12 cellular contexts compared by ENCODE assay signal in genomic region chr5:102771435-102771834, GRCh38. TPM values are rescaled to one million over a fixed set of nuclear protein-coding genes. Genes with fewer than 3 reads are reported as not detected.
DNase-seq lines count a peak whose midpoint lies in the region; FAIRE-seq and TF ChIP-seq lines count a peak whose summit lies in the region.
"Had no signal": no experiment of that assay in that cellular context is flagged by ENCODE, and none has a peak within 500 bp of the region (broad histone marks: within the 10 kb centered on the region; RNA-seq: fewer than 3 reads in every experiment).

No MANE protein-coding gene starts in this region.

- peaks cover 6% of the 10 kb centered on the region for H3K9me3 Mint-ChIP-seq in osteocyte (ENCODE audit: unreplicated experiment)

- TF ChIP-seq POLR2A in H54 (IDR thresholded peaks at IDR 0.05; ENCODE audit: low read depth, low read length), result no peak
- no peak for TF ChIP-seq POLR2A in adrenal gland (IDR thresholded peaks at IDR 0.05)

- peaks cover 5% of the 10 kb centered on the region for H3K36me3 Mint-ChIP-seq in osteocyte (ENCODE audit: unreplicated experiment)

- H3K4me1 ChIP-seq in ascending aorta, result peaks cover 0 to 30% of the 10 kb centered on the region in 2 donors
- H3K4me1 ChIP-seq in adrenal gland (replicated peaks in 1 of 2), result peaks cover 0 to 16% of the 10 kb centered on the region in 2 donors

- H3K27me3 Mint-ChIP-seq in osteocyte (ENCODE audit: unreplicated experiment), result no peaks in the 10 kb centered on the region

- intact Hi-C loops in ascending aorta (cut with DNase I), result no loop called here
- intact Hi-C loops in adrenal gland (cut with DNase I), result no loop called here

- peak overlapping the region; percentile 72 for H3K27ac Mint-ChIP-seq in osteocyte (ENCODE audit: unreplicated experiment)
- H3K27ac Mint-ChIP-seq: CD8-positive, alpha-beta T cell had no signal

- no peak overlapping the region for H3K4me3 Mint-ChIP-seq in osteocyte (ENCODE audit: unreplicated experiment)
- H3K4me3 Mint-ChIP-seq: CD8-positive, alpha-beta T cell had no signal

- H3K27ac ChIP-seq in ascending aorta (peak overlapping the region; percentile 67 to 73), adrenal gland (peak overlapping the region in 2 of 5 donors; percentile 15 to 60)

- peaks cover 1% of the 10 kb centered on the region for H3K4me1 Mint-ChIP-seq in osteocyte (ENCODE audit: unreplicated experiment)

- H3K36me3 ChIP-seq in ascending aorta, result no peaks in the 10 kb centered on the region
- no peaks in the 10 kb centered on the region for H3K36me3 ChIP-seq in adrenal gland (replicated peaks in 1 of 2)

- H3K4me3 ChIP-seq in ascending aorta, result peak overlapping the region in 1 of 2 donors; percentile 20
- H3K4me3 ChIP-seq in adrenal gland, result no peak overlapping the region

- H3K9me3 ChIP-seq in ascending aorta (no peaks in the 10 kb centered on the region), adrenal gland (replicated peaks in 1 of 3) (no peaks in the 10 kb centered on the region)

- TF ChIP-seq CTCF in ascending aorta (IDR thresholded peaks at IDR 0.05) (no peak), osteocyte (IDR thresholded peaks at IDR 0.05) (no peak), GM10266 (IDR thresholded peaks at IDR 0.05; ENCODE audit: control insufficient read depth, insufficient read depth, low read depth, missing control alignments) (no peak), adrenal gland (IDR thresholded peaks at IDR 0.05) (no peak)

- peak; percentile 53 for FAIRE-seq in H54 (lab: Jason Lieb, UNC)

- H3K27me3 ChIP-seq in ascending aorta (no peaks in the 10 kb centered on the region), adrenal gland (no peaks in the 10 kb centered on the region)

- DNase-seq in EH (ENCODE audit: low read depth) (peak; percentile 21), H54 (ENCODE audit: insufficient read length, low spot score) (no peak), ascending aorta (ENCODE audit: low spot score in 2 of 2) (no peak), osteocyte (ENCODE audit: extremely low spot score, unreplicated experiment) (no peak), GM10266 (ENCODE audit: extremely low spot score) (no peak), adrenal gland (no peak), AG20443 (ENCODE audit: low spot score) (no peak)
- DNase-seq: activated naive CD4-positive, alpha-beta T cell; CD8-positive, alpha-beta T cell; NCI-H1930; SIG-M5; substantia nigra had no signal

RNA-seq across cellular contexts. Expression of gene PAM, which starts 16.3 kb away (rescaled TPM):
- total RNA-seq in ascending aorta (940 TPM), osteocyte (267 and 289 TPM in 2 replicates), adrenal gland (100 to 1,000 TPM; 364 to 580 (median 436) TPM)
- polyA plus RNA-seq in adrenal gland, result 100 to 1,000 TPM; 236 to 381 (median 314) TPM
